9 cellular contexts compared by ENCODE assay signal in genomic region chr5:173618927-173619519, GRCh38. TPM values are rescaled to one million over a fixed set of nuclear protein-coding genes. Genes with fewer than 3 reads are reported as not detected.
DNase-seq lines count a peak whose midpoint lies in the region; ATAC-seq and TF ChIP-seq lines count a peak whose summit lies in the region.
"Had no signal": no experiment of that assay in that cellular context is flagged by ENCODE, and none has a peak within 500 bp of the region (broad histone marks: within the 10 kb centered on the region; RNA-seq: fewer than 3 reads in every experiment).

No MANE protein-coding gene starts in this region.

- H3K4me2 ChIP-seq in GM23248 (ENCODE audit: unreplicated experiment), result no peak overlapping the region
- H3K4me2 ChIP-seq in parathyroid adenoma (ENCODE audit: low read length), result no peak overlapping the region

- ATAC-seq in CD4-positive, CD25-positive, alpha-beta regulatory T cell (ENCODE audit: low read depth in 2 of 2), result no peak
- ATAC-seq in activated CD8-positive, alpha-beta T cell treated with anti-CD3 and anti-CD28 coated beads for 36 hours, result no peak
- ATAC-seq in GM19328 (IDR thresholded peaks at IDR 0.05; ENCODE audit: unreplicated experiment), result no peak

- no peaks in the 10 kb centered on the region for H3K36me3 ChIP-seq in CD4-positive, CD25-positive, alpha-beta regulatory T cell (ENCODE audit: control insufficient read depth, insufficient read depth, low read length)
- H3K36me3 ChIP-seq in GM23248 (ENCODE audit: low read depth) (no peaks in the 10 kb centered on the region), parathyroid adenoma (ENCODE audit: control insufficient read depth, insufficient read depth, low read length) (no peaks in the 10 kb centered on the region)

- H4K20me1 ChIP-seq in GM23248 (ENCODE audit: insufficient read depth), result peaks cover 4% of the 10 kb centered on the region; the same call in 1 of the 2 replicates

- H3K36me3 Mint-ChIP-seq in CD4-positive, CD25-positive, alpha-beta regulatory T cell, result no peaks in the 10 kb centered on the region
- peaks cover 18% of the 10 kb centered on the region for H3K36me3 Mint-ChIP-seq in activated CD8-positive, alpha-beta T cell treated with anti-CD3 and anti-CD28 coated beads for 36 hours (ENCODE audit: low read depth)

- WGBS in GM23248 (ENCODE audit: low coverage in 1 of 2, low lambda C conversion rate in 2 of 2, missing lambda C conversion rate in 2 of 2), 2 experiments, result 2% methylated on average over 7 of the region's 7 CpGs

- H3K4me3 Mint-ChIP-seq in CD4-positive, CD25-positive, alpha-beta regulatory T cell, result peak overlapping the region in 2 of 4 donors; percentile 38 to 80
- no peak overlapping the region for H3K4me3 Mint-ChIP-seq in activated CD8-positive, alpha-beta T cell treated with anti-CD3 and anti-CD28 coated beads for 36 hours

- no peaks in the 10 kb centered on the region for H3K9me3 Mint-ChIP-seq in CD4-positive, CD25-positive, alpha-beta regulatory T cell
- no peaks in the 10 kb centered on the region for H3K9me3 Mint-ChIP-seq in activated CD8-positive, alpha-beta T cell treated with anti-CD3 and anti-CD28 coated beads for 36 hours

- CTCF ChIA-PET in activated CD8-positive, alpha-beta T cell treated with anti-CD3 and anti-CD28 coated beads for 36 hours (lab: Charles Lee), result interaction anchor here (0.9 to 6.6 kb wide), 14 partner anchors 11 to 801 kb away, joined by 3 to 93 read pairs (median 5); no protein-coding TSS in a partner anchor

- peak; percentile 31 to 67 (median 66) for DNase-seq in CD4-positive, CD25-positive, alpha-beta regulatory T cell
- DNase-seq in GM23248, result peak; percentile 77
- peak; percentile 25 for DNase-seq in NCI-H526 treated with DMSO at 0.1 percent for 48 hours (lab: John Stamatoyannopoulos, UW)
- DNase-seq in activated CD8-positive, alpha-beta T cell treated with anti-CD3 and anti-CD28 coated beads for 36 hours, result peak; percentile 56
- DNase-seq in fibroblast of mammary gland (ENCODE audit: low read depth), result peak; percentile 62
- no peak for DNase-seq in OCI-M2 (lab: John Stamatoyannopoulos, UW; ENCODE audit: unreplicated experiment)

- TF ChIP-seq CTCF in activated CD8-positive, alpha-beta T cell treated with anti-CD3 and anti-CD28 coated beads for 36 hours (IDR thresholded peaks at IDR 0.05), result peak; percentile 77
- TF ChIP-seq CTCF in fibroblast of mammary gland (conservative IDR thresholded peaks at IDR 0.05; ENCODE audit: control insufficient read depth, insufficient read depth, low read depth, low read length), result peak; percentile 75
- TF ChIP-seq CTCF in parathyroid adenoma (IDR thresholded peaks at IDR 0.05), result peak; percentile 84

- H3K79me2 ChIP-seq in GM23248 (ENCODE audit: insufficient read depth) (peaks cover 19% of the 10 kb centered on the region), parathyroid adenoma (peaks cover 24% of the 10 kb centered on the region)

- POLR2A ChIA-PET in activated CD8-positive, alpha-beta T cell treated with anti-CD3 and anti-CD28 coated beads for 36 hours (lab: Charles Lee), result no interaction called here

- no peaks in the 10 kb centered on the region for H3K9me3 ChIP-seq in CD4-positive, CD25-positive, alpha-beta regulatory T cell (ENCODE audit: control insufficient read depth in 2 of 2, low read length in 2 of 2)
- H3K9me3 ChIP-seq in GM23248 (ENCODE audit: low read depth) (no peaks in the 10 kb centered on the region), parathyroid adenoma (ENCODE audit: control insufficient read depth, low read length) (no peaks in the 10 kb centered on the region)
- H3K9me3 ChIP-seq: SJSA1 had no signal

- H3F3A ChIP-seq in GM23248 (ENCODE audit: insufficient read depth), result 0 out of 2 replicates have a peak, but pooled peaks cover 6% of the 10 kb centered on the region

- no peak overlapping the region for H3K4me3 ChIP-seq in CD4-positive, CD25-positive, alpha-beta regulatory T cell (ENCODE audit: low read depth, low read length)
- no peak overlapping the region for H3K4me3 ChIP-seq in GM23248
- no peak overlapping the region for H3K4me3 ChIP-seq in fibroblast of mammary gland (ENCODE audit: control insufficient read depth, low read depth, low read length)
- H3K4me3 ChIP-seq in parathyroid adenoma (ENCODE audit: low read depth, low read length), result no peak overlapping the region
- H3K4me3 ChIP-seq: SJSA1 had no signal

- no peak overlapping the region for H3K9ac ChIP-seq in GM23248
- no peak overlapping the region for H3K9ac ChIP-seq in parathyroid adenoma

- in situ Hi-C loops in GM23248 (cut with MboI), result loop anchor here (5.0 kb wide), 1 partner anchor 348 kb away; no protein-coding TSS in a partner anchor

- no peaks in the 10 kb centered on the region for H3K9me2 ChIP-seq in GM23248 (ENCODE audit: insufficient read depth)

- peaks cover 5 to 31% (median 24%) of the 10 kb centered on the region in 4 donors for H3K4me1 Mint-ChIP-seq in CD4-positive, CD25-positive, alpha-beta regulatory T cell
- peaks cover 29% of the 10 kb centered on the region for H3K4me1 Mint-ChIP-seq in activated CD8-positive, alpha-beta T cell treated with anti-CD3 and anti-CD28 coated beads for 36 hours (ENCODE audit: low read depth)

- peaks cover 23% of the 10 kb centered on the region for H3K4me1 ChIP-seq in CD4-positive, CD25-positive, alpha-beta regulatory T cell (ENCODE audit: control insufficient read depth, insufficient read depth, low read length, poor library complexity, severe bottlenecking)
- H3K4me1 ChIP-seq in GM23248 (ENCODE audit: insufficient read depth) (peaks cover 19% of the 10 kb centered on the region), parathyroid adenoma (peaks cover 24% of the 10 kb centered on the region)

- H3K27ac Mint-ChIP-seq in CD4-positive, CD25-positive, alpha-beta regulatory T cell, result peak overlapping the region in 1 of 3 donors; percentile 28
- H3K27ac Mint-ChIP-seq in activated CD8-positive, alpha-beta T cell treated with anti-CD3 and anti-CD28 coated beads for 36 hours, result no peak overlapping the region

- H3K27me3 ChIP-seq in CD4-positive, CD25-positive, alpha-beta regulatory T cell (ENCODE audit: control insufficient read depth, insufficient read depth, low read length), result no peaks in the 10 kb centered on the region
- no peaks in the 10 kb centered on the region for H3K27me3 ChIP-seq in GM23248 (replicated peaks; ENCODE audit: insufficient read depth)
- H3K27me3 ChIP-seq in parathyroid adenoma (ENCODE audit: control insufficient read depth, insufficient read depth, low read length), result no peaks in the 10 kb centered on the region
- H3K27me3 ChIP-seq: SJSA1 had no signal

- H2AFZ ChIP-seq in GM23248, result peak overlapping the region; percentile 34
- peak overlapping the region; percentile 59 for H2AFZ ChIP-seq in parathyroid adenoma

- H3K27me3 Mint-ChIP-seq in CD4-positive, CD25-positive, alpha-beta regulatory T cell, result no peaks in the 10 kb centered on the region
- H3K27me3 Mint-ChIP-seq in activated CD8-positive, alpha-beta T cell treated with anti-CD3 and anti-CD28 coated beads for 36 hours, result no peaks in the 10 kb centered on the region

- H3K27ac ChIP-seq in CD4-positive, CD25-positive, alpha-beta regulatory T cell (ENCODE audit: insufficient read depth, low read length, poor library complexity, severe bottlenecking), result no peak overlapping the region
- H3K27ac ChIP-seq in GM23248 (no peak overlapping the region), parathyroid adenoma (peak overlapping the region; percentile 45)
- H3K27ac ChIP-seq: SJSA1 had no signal

- intact Hi-C loops in activated CD8-positive, alpha-beta T cell treated with anti-CD3 and anti-CD28 coated beads for 36 hours (cut with micrococcal nuclease), result loop anchor here (1.0 to 2.0 kb wide), 3 partner anchors 306 to 694 kb away; no protein-coding TSS in a partner anchor

RNA-seq across cellular contexts. Expression of gene BOD1, which starts 2.6 kb away (rescaled TPM):
- 19.4 TPM for total RNA-seq in CD4-positive, CD25-positive, alpha-beta regulatory T cell
- polyA plus RNA-seq in CD4-positive, CD25-positive, alpha-beta regulatory T cell, result 10 to 100 TPM in 2 of 4 donors, 1 to 10 TPM in 2; 8.0 to 23.0 (median 12.1) TPM
- 48.1 and 51.4 TPM in 2 replicates for total RNA-seq in GM23248 (2014; rRNA removed; shearing (Covaris generic))
- polyA plus RNA-seq in GM23248 (2016; fragmentation: Nextera tagmentation; extraction: Ambion mirVana), result 64.3 and 66.1 TPM in 2 replicates
- total RNA-seq in activated CD8-positive, alpha-beta T cell treated with anti-CD3 and anti-CD28 coated beads for 36 hours, result 10 to 100 TPM; 28.1 to 28.7 TPM
